ENCODE assay signal across 27 cellular contexts in the genomic region with DNA sequence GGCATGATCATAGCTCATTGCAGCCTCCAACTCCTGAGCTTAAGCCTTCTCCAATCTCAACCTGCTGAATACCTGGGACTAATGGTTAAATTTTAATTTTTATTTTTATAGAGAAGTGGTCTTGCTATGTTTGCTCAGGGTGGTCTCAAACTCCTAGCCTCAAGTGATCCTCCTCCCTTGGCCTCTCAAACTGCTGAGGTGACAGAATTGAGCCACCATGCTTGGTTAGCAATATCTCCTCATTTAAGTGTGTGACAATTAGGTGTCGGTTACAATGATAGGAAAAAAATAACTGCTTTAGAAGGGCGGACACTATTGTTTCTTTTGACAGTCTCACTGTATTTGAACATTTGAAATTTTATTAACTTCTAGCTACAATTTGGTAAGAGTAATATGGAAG.
"Had no signal": no experiment of that assay in that cellular context is flagged by ENCODE, and none has a peak within 500 bp of the region (broad histone marks: within the 10 kb centered on the region; RNA-seq: fewer than 3 reads in every experiment).

No MANE protein-coding gene starts in this region.

- DNase-seq: stimulated activated CD4-positive, alpha-beta T cell treated with anti-CD3 and anti-CD28 coated beads, Interleukin-2, amount 100 ng/mL, for 48 hours; stimulated activated CD4-positive, alpha-beta T cell treated with anti-CD3 and anti-CD28 coated beads, Interleukin-4, amount 100 ng/mL, for 1 hour; stimulated activated CD4-positive, alpha-beta T cell treated with anti-CD3 and anti-CD28 coated beads, Interleukin-4, amount 100 ng/mL, for 24 hours; stimulated activated CD4-positive, alpha-beta T cell treated with anti-CD3 and anti-CD28 coated beads, Interleukin-4, amount 100 ng/mL, for 4 hours; stimulated activated CD8-positive, alpha-beta memory T cell treated with anti-CD3 and anti-CD28 coated beads, Interleukin-4, amount 100 ng/mL, for 48 hours; stimulated activated naive B cell treated with anti-CD40 and anti-IgM and Interleukin-4, amounts not matched to agents 10 μg/mL and 1 μg/mL and 100 μg/mL, for 72 hours; stimulated activated naive CD4-positive, alpha-beta T cell; stimulated activated naive CD4-positive, alpha-beta T cell treated with Interleukin-2 at 50 U/mL for 16 hours; stimulated activated naive CD8-positive, alpha-beta T cell treated with anti-CD3 and anti-CD28 coated beads, Interleukin-15, amount 100 ng/mL, for 72 hours; stimulated activated naive CD8-positive, alpha-beta T cell treated with anti-CD3 and anti-CD28 coated beads, Interleukin-15, Interleukin-2, amounts not matched to agents 100 U/mL and 50 U/mL, for 24 hours; stomach; substantia nigra; testis; thyroid gland; tibial artery; transverse colon; trophoblast cell; upper lobe of left lung; upper lobe of right lung; uterus had no signal

- H3K27ac ChIP-seq: stomach, suprapubic skin, testis, thoracic aorta, thyroid gland, tibial artery, tibial nerve, transverse colon, upper lobe of left lung, upper lobe of right lung, uterus, vagina had no signal

- FAIRE-seq: urothelium cell line had no signal

- H3K36me3 ChIP-seq: stomach, suprapubic skin, thoracic aorta, thyroid gland, tibial artery, tibial nerve, transverse colon, upper lobe of left lung, upper lobe of right lung, uterus, vagina had no signal

- H3K4me1 ChIP-seq: stomach, suprapubic skin, testis, thyroid gland, tibial artery, tibial nerve, transverse colon, upper lobe of left lung, upper lobe of right lung, uterus, vagina had no signal

- H3K9me3 ChIP-seq: stomach, suprapubic skin, testis, thoracic aorta, thyroid gland, tibial artery, tibial nerve, transverse colon, upper lobe of left lung, upper lobe of right lung, uterus, vagina had no signal

- H3K27me3 ChIP-seq: stomach, suprapubic skin, testis, thyroid gland, tibial artery, tibial nerve, transverse colon, upper lobe of left lung, upper lobe of right lung, uterus, vagina had no signal

- ATAC-seq: stimulated activated effector memory CD8-positive, alpha-beta T cell treated with anti-CD3 and anti-CD28 coated beads, Interleukin-12 subunit alpha, Interleukin-12 subunit beta, amount 100 ng/mL, for 72 hours; stimulated activated memory B cell treated with anti-CD40 and anti-IgM and Interleukin-4, amounts not matched to agents 10 μg/mL and 1 μg/mL and 100 μg/mL, for 72 hours; stimulated activated naive B cell treated with anti-CD40 and anti-IgM and Interleukin-4, amounts not matched to agents 10 μg/mL and 1 μg/mL and 100 μg/mL, for 72 hours; stimulated activated naive CD8-positive, alpha-beta T cell treated with anti-CD3 and anti-CD28 coated beads, Interleukin-15, amount 100 ng/mL, for 72 hours; stimulated activated naive CD8-positive, alpha-beta T cell treated with anti-CD3 and anti-CD28 coated beads, Interleukin-15, Interleukin-2, amounts not matched to agents 100 U/mL and 50 U/mL, for 24 hours; upper lobe of right lung had no signal

- H3K4me3 ChIP-seq: stomach, suprapubic skin, testis, thoracic aorta, thyroid gland, tibial artery, tibial nerve, transverse colon, upper lobe of left lung, upper lobe of right lung, uterus, vagina had no signal
